In genomic region chr1:205284420-205285144, GRCh38 we compare ENCODE assay signal across 8 cellular contexts. TPM values are rescaled to one million over a fixed set of nuclear protein-coding genes. Genes with fewer than 3 reads are reported as not detected.
DNase-seq lines count a peak whose midpoint lies in the region; ATAC-seq and TF ChIP-seq lines count a peak whose summit lies in the region.

No MANE protein-coding gene starts in this region.

- peak overlapping the region; percentile 90 for H3K27ac Mint-ChIP-seq in WTC11

- CTCF ChIA-PET in WTC11 (lab: Charles Lee): interaction anchor here (0.6 to 4.0 kb wide), 19 partner anchors 10 to 223 kb away, joined by 3 to 45 read pairs (median 4); partner anchors contain the start of genes NUAK2 and TMCC2

- H3K4me3 ChIP-seq in GM12865 (ENCODE audit: low read depth, low read length) (no peak overlapping the region), smooth muscle cell (no peak overlapping the region)

- H3K27ac ChIP-seq in smooth muscle cell (ENCODE audit: low read depth): peak overlapping the region; percentile 88

- H3K36me3 Mint-ChIP-seq in WTC11: no peaks in the 10 kb centered on the region

- no peaks in the 10 kb centered on the region for H3K36me3 ChIP-seq in smooth muscle cell (ENCODE audit: low read depth)

- H2AFZ ChIP-seq in smooth muscle cell (ENCODE audit: low read depth): no peak overlapping the region

- peak; percentile 85 for DNase-seq in GM12865 (ENCODE audit: low read depth)
- peak; percentile 96 for DNase-seq in NCI-H2107 treated with DMSO at 0.1 percent for 48 hours (lab: John Stamatoyannopoulos, UW; ENCODE audit: unreplicated experiment)
- DNase-seq in WTC11 (ENCODE audit: low spot score): peak; percentile 80
- peak; percentile 35 to 79 for DNase-seq in T47D (ENCODE audit: low read depth in 1 of 2, low spot score in 1 of 2)
- peak; percentile 87 for DNase-seq in iPS-NIHi11 (ENCODE audit: low spot score)
- peak; percentile 41 for DNase-seq in smooth muscle cell (lab: John Stamatoyannopoulos, UW; ENCODE audit: unreplicated experiment)

- no peaks in the 10 kb centered on the region for H4K20me1 ChIP-seq in smooth muscle cell (ENCODE audit: low read depth)

- H3K9me3 ChIP-seq in smooth muscle cell (replicated peaks; ENCODE audit: low read depth): no peaks in the 10 kb centered on the region

- H3K4me2 ChIP-seq in smooth muscle cell: peak overlapping the region; percentile 67

- no peaks in the 10 kb centered on the region for H3K27me3 Mint-ChIP-seq in WTC11 (ENCODE audit: low read depth)

- H3K79me2 ChIP-seq in smooth muscle cell (ENCODE audit: low read depth): no peaks in the 10 kb centered on the region

- TF ChIP-seq CTCF in GM12865 (IDR thresholded peaks at IDR 0.05; ENCODE audit: insufficient read depth, low read depth, low read length, missing control alignments) (no peak), WTC11 (IDR thresholded peaks at IDR 0.05) (no peak), smooth muscle cell (IDR thresholded peaks at IDR 0.05; ENCODE audit: borderline replicate concordance, insufficient read depth, poor library complexity, severe bottlenecking) (no peak)

- in situ Hi-C loops in T47D (cut with HindIII; ENCODE audit: low pct_unique_long_range_greater_than_20kb, low sequenced_read_pairs): no loop called here

- H3K4me1 ChIP-seq in smooth muscle cell (ENCODE audit: low read depth): peaks cover 35% of the 10 kb centered on the region

- H3K9me3 Mint-ChIP-seq in WTC11: peaks cover 4% of the 10 kb centered on the region; the same call in 1 of the 2 replicates

- peak overlapping the region; percentile 63 for H3K9ac ChIP-seq in smooth muscle cell (ENCODE audit: low read depth)

- H3K4me1 Mint-ChIP-seq in WTC11: peaks cover 49% of the 10 kb centered on the region

- H3F3A ChIP-seq in smooth muscle cell (ENCODE audit: low read depth): peaks cover 24% of the 10 kb centered on the region

- ATAC-seq in WTC11 (peak; percentile 89), HG02973 (IDR thresholded peaks at IDR 0.05; ENCODE audit: unreplicated experiment) (no peak), HG03521 (IDR thresholded peaks at IDR 0.05; ENCODE audit: unreplicated experiment) (no peak)

- POLR2A ChIA-PET in WTC11 (lab: Charles Lee): interaction anchor here (0.7 to 3.3 kb wide), 10 partner anchors 9 to 37 kb away, joined by 3 to 54 read pairs (median 4); partner anchors contain the start of gene NUAK2

- no peaks in the 10 kb centered on the region for H3K27me3 ChIP-seq in smooth muscle cell (ENCODE audit: low read depth)

- no peak overlapping the region for H3K4me3 Mint-ChIP-seq in WTC11

- 26% methylated on average over 4 of the region's 7 CpGs for WGBS in smooth muscle cell (ENCODE audit: low lambda C conversion rate)

TF ChIP-seq in WTC11, 78 proteins besides CTCF, POLR2A, EP300 and RAD21 (continues in another document):
- TF ChIP-seq, protein P1, sequence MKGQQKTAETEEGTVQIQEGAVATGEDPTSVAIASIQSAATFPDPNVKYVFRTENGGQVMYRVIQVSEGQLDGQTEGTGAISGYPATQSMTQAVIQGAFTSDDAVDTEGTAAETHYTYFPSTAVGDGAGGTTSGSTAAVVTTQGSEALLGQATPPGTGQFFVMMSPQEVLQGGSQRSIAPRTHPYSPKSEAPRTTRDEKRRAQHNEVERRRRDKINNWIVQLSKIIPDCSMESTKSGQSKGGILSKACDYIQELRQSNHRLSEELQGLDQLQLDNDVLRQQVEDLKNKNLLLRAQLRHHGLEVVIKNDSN (CRISPR knock-in tag; IDR thresholded peaks at IDR 0.05): peak; percentile 45; the same call in 1 of the 2 replicates
- no peak for TF ChIP-seq ATF6 (CRISPR knock-in tag; IDR thresholded peaks at IDR 0.05)
- TF ChIP-seq FOXP1 (CRISPR knock-in tag; IDR thresholded peaks at IDR 0.05; ENCODE audit: borderline replicate concordance): 0 out of 2 replicates have a peak, but pooled peaks have one; percentile 11
- TF ChIP-seq FOXK1 (CRISPR knock-in tag; IDR thresholded peaks at IDR 0.05): peak; percentile 66; the same call in 1 of the 2 replicates
- no peak for TF ChIP-seq SMAD4 (CRISPR knock-in tag; IDR thresholded peaks at IDR 0.05)
- TF ChIP-seq, protein P2, sequence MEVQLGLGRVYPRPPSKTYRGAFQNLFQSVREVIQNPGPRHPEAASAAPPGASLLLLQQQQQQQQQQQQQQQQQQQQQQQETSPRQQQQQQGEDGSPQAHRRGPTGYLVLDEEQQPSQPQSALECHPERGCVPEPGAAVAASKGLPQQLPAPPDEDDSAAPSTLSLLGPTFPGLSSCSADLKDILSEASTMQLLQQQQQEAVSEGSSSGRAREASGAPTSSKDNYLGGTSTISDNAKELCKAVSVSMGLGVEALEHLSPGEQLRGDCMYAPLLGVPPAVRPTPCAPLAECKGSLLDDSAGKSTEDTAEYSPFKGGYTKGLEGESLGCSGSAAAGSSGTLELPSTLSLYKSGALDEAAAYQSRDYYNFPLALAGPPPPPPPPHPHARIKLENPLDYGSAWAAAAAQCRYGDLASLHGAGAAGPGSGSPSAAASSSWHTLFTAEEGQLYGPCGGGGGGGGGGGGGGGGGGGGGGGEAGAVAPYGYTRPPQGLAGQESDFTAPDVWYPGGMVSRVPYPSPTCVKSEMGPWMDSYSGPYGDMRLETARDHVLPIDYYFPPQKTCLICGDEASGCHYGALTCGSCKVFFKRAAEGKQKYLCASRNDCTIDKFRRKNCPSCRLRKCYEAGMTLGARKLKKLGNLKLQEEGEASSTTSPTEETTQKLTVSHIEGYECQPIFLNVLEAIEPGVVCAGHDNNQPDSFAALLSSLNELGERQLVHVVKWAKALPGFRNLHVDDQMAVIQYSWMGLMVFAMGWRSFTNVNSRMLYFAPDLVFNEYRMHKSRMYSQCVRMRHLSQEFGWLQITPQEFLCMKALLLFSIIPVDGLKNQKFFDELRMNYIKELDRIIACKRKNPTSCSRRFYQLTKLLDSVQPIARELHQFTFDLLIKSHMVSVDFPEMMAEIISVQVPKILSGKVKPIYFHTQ (CRISPR knock-in tag; IDR thresholded peaks at IDR 0.05): no peak
- TF ChIP-seq, protein P3, sequence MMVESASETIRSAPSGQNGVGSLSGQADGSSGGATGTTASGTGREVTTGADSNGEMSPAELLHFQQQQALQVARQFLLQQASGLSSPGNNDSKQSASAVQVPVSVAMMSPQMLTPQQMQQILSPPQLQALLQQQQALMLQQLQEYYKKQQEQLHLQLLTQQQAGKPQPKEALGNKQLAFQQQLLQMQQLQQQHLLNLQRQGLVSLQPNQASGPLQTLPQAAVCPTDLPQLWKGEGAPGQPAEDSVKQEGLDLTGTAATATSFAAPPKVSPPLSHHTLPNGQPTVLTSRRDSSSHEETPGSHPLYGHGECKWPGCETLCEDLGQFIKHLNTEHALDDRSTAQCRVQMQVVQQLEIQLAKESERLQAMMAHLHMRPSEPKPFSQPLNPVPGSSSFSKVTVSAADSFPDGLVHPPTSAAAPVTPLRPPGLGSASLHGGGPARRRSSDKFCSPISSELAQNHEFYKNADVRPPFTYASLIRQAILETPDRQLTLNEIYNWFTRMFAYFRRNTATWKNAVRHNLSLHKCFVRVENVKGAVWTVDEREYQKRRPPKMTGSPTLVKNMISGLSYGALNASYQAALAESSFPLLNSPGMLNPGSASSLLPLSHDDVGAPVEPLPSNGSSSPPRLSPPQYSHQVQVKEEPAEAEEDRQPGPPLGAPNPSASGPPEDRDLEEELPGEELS (CRISPR knock-in tag; IDR thresholded peaks at IDR 0.05): 0 out of 2 replicates have a peak, but pooled peaks have one; percentile 30
- TF ChIP-seq ZNF121 (CRISPR knock-in tag; IDR thresholded peaks at IDR 0.05): peak; percentile 80
- TF ChIP-seq MAX (CRISPR knock-in tag; IDR thresholded peaks at IDR 0.05): peak; percentile 76
- no peak for TF ChIP-seq ZNF138 (CRISPR knock-in tag; conservative IDR thresholded peaks at IDR 0.05)
- no peak for TF ChIP-seq IRF2 (CRISPR knock-in tag; IDR thresholded peaks at IDR 0.05; ENCODE audit: borderline replicate concordance, low read depth)
- no peak for TF ChIP-seq ZSCAN18 (CRISPR knock-in tag; IDR thresholded peaks at IDR 0.05)
- 0 out of 2 replicates have a peak, but pooled peaks have one; percentile 18 for TF ChIP-seq ETV6 (CRISPR knock-in tag; IDR thresholded peaks at IDR 0.05)
- no peak for TF ChIP-seq TCF7 (CRISPR knock-in tag; IDR thresholded peaks at IDR 0.05; ENCODE audit: low read depth)
- TF ChIP-seq NFE2L1 (CRISPR knock-in tag; IDR thresholded peaks at IDR 0.05): 0 out of 2 replicates have a peak, but pooled peaks have one; percentile 15

RNA-seq across cellular contexts. Expression of gene NUAK2, which starts 37.0 kb away (rescaled TPM):
- total RNA-seq in WTC11 (2021) (8.7 to 10.8 TPM (median 10.8 TPM) in 3 replicates), smooth muscle cell (6.6 and 11.3 TPM in 2 replicates)
- 15.8 and 16.8 TPM in 2 replicates for polyA plus RNA-seq in smooth muscle cell

RNA-seq across cellular contexts. Expression of gene TMCC2, which starts 56.8 kb away (rescaled TPM):
- total RNA-seq in WTC11 (2021) (9.5 to 11.2 TPM (median 11.2 TPM) in 3 replicates), smooth muscle cell (2.1 and 3.3 TPM in 2 replicates)
- polyA plus RNA-seq in smooth muscle cell: 2.4 and 5.6 TPM in 2 replicates

Comparison
In these comparisons a context has a peak if more than half of its experiments do, and no peak if none do; other contexts are left out.
1. DNase-seq: peak in every context shown above with its lines; median percentile 96 in NCI-H2107 treated with DMSO at 0.1 percent for 48 hours; 87 in iPS-NIHi11; 85 in GM12865; 80 in WTC11; 57 in T47D; 41 in smooth muscle cell.